In genomic region chr9:69174645-69175487, GRCh38 we compare ENCODE assay signal across 8 cellular contexts. TPM values are rescaled to one million over a fixed set of nuclear protein-coding genes. Genes with fewer than 3 reads are reported as not detected.
A peak's percentile ranks its signal among the peaks of the same experiment; 100 is the strongest.
DNase-seq lines count a peak whose midpoint lies in the region; ATAC-seq and TF ChIP-seq lines count a peak whose summit lies in the region.

No MANE protein-coding gene starts in this region.

- CTCF ChIA-PET in HCT116 (lab: Charles Lee), result interaction anchor here (1.7 kb wide), 1 partner anchor 17 kb away, joined by 4 read pairs; no protein-coding TSS in a partner anchor

- intact Hi-C loops in activated CD4-positive, alpha-beta T cell treated with anti-CD3 and anti-CD28 coated beads, Interleukin-2, amount 10 ng/mL, durations not matched to agents 24 days and 14 days (cut with micrococcal nuclease), result loop anchor here (2.0 to 10.0 kb wide), 5 partner anchors 53 to 1240 kb away; partner anchors contain the start of genes FXN and KLF9
- intact Hi-C loops in HCT116 (cut with micrococcal nuclease) (no loop called here), aorta (cut with DNase I) (loop anchor here (5.0 kb wide), 1 partner anchor 43 kb away; no protein-coding TSS in a partner anchor)

- no TSS peak for BruUV-seq in HCT116 (replicated peaks; lab: Mats Ljungman, UMichigan)

- H4K20me1 ChIP-seq in HCT116 (ENCODE audit: insufficient read depth), result no peaks in the 10 kb centered on the region
- H4K20me1 ChIP-seq in MM.1S (ENCODE audit: insufficient read depth, low read length), result no peaks in the 10 kb centered on the region

- no peak overlapping the region for H3K4me3 ChIP-seq in HCT116 (replicated peaks in 1 of 2; ENCODE audit: low read depth in 1 of 2, low read length in 2 of 2)
- peak overlapping the region; percentile 96 for H3K4me3 ChIP-seq in MM.1S (ENCODE audit: low read length)
- H3K4me3 ChIP-seq in fibroblast of the aortic adventitia (ENCODE audit: low read depth, low read length), result peak overlapping the region; percentile 89
- peak overlapping the region; percentile 31 to 40 for H3K4me3 ChIP-seq in aorta (ENCODE audit: low read length in 2 of 2)

- no peak overlapping the region for H3K27ac ChIP-seq in HCT116 (ENCODE audit: low read depth, low read length)
- H3K27ac ChIP-seq in MM.1S (ENCODE audit: low read length), result peak overlapping the region; percentile 58; the same call in 1 of the 2 replicates
- peak overlapping the region; percentile 38 to 79 for H3K27ac ChIP-seq in aorta (ENCODE audit: low read depth in 1 of 2, low read length in 2 of 2)

- TF ChIP-seq RAD21 in HCT116 (IDR thresholded peaks at IDR 0.05; ENCODE audit: low read depth), result no peak

- no peaks in the 10 kb centered on the region for H3K36me3 Mint-ChIP-seq in activated CD4-positive, alpha-beta T cell treated with anti-CD3 and anti-CD28 coated beads, Interleukin-2, amount 10 ng/mL, durations not matched to agents 24 days and 14 days (ENCODE audit: low read depth)
- H3K36me3 Mint-ChIP-seq in neural crest cell (ENCODE audit: low read depth), result no peaks in the 10 kb centered on the region

- 7 to 8% methylated on average over 19 of the region's 19 CpGs for WGBS in aorta, 2 donors

- RAD21 ChIA-PET in HCT116 (lab: Charles Lee; ENCODE audit: low non-redundant PET in 1 of 2, low total read pairs in 2 of 2, uncharacterized antibody in 2 of 2, unreplicated experiment in 2 of 2), result no interaction called here

- H3K4me2 ChIP-seq in HCT116 (ENCODE audit: low read length) (peak overlapping the region; percentile 23; the same call in 1 of the 2 replicates), MM.1S (ENCODE audit: low read depth, low read length) (peak overlapping the region; percentile 68)

- H3K4me1 Mint-ChIP-seq in activated CD4-positive, alpha-beta T cell treated with anti-CD3 and anti-CD28 coated beads, Interleukin-2, amount 10 ng/mL, durations not matched to agents 24 days and 14 days, result peaks cover 61% of the 10 kb centered on the region
- peaks cover 20% of the 10 kb centered on the region for H3K4me1 Mint-ChIP-seq in neural crest cell

- TF ChIP-seq POLR2A in HCT116 (IDR thresholded peaks at IDR 0.05; ENCODE audit: borderline replicate concordance, extremely low read depth, insufficient read depth, insufficient read length), result no peak

- H3K27me3 Mint-ChIP-seq in activated CD4-positive, alpha-beta T cell treated with anti-CD3 and anti-CD28 coated beads, Interleukin-2, amount 10 ng/mL, durations not matched to agents 24 days and 14 days, result peaks cover 24% of the 10 kb centered on the region
- H3K27me3 Mint-ChIP-seq in neural crest cell (ENCODE audit: low read depth), result peaks cover 58% of the 10 kb centered on the region

- no peak overlapping the region for H3K9ac ChIP-seq in HCT116 (ENCODE audit: low read length)
- H3K9ac ChIP-seq in MM.1S (ENCODE audit: low read length), result peak overlapping the region; percentile 86

- POLR2A ChIA-PET in HCT116 (lab: Charles Lee), result no interaction called here

- peak; percentile 80 for DNase-seq in activated CD4-positive, alpha-beta T cell treated with anti-CD3 and anti-CD28 coated beads, Interleukin-2, amount 10 ng/mL, durations not matched to agents 24 days and 14 days
- no peak for DNase-seq in activated CD4-positive, alpha-beta T cell treated with anti-CD3 and anti-CD28 coated beads for 1 hour
- DNase-seq in HCT116 (ENCODE audit: low read depth, low spot score) (no peak), MM.1S (peak; percentile 65), fibroblast of the aortic adventitia (ENCODE audit: low read depth) (peak; percentile 96), neural crest cell (ENCODE audit: low read depth, low spot score) (no peak), aorta (peak; percentile 76 to 84)
- DNase-seq in activated CD8-positive, alpha-beta memory T cell treated with anti-CD3 and anti-CD28 coated beads, Interleukin-2, amount 50 U/mL, for 24 hours (ENCODE audit: extremely low read depth), result peak; percentile 18

- H3K9me2 ChIP-seq in HCT116 (ENCODE audit: insufficient read depth), result no peaks in the 10 kb centered on the region
- H3K9me2 ChIP-seq in MM.1S (replicated peaks; ENCODE audit: insufficient read depth, low read length), result no peaks in the 10 kb centered on the region

- H3K36me3 ChIP-seq in HCT116 (ENCODE audit: control insufficient read depth in 1 of 2, insufficient read depth in 2 of 2, low read length in 2 of 2) (no peaks in the 10 kb centered on the region), MM.1S (replicated peaks; ENCODE audit: insufficient read depth, low read length) (no peaks in the 10 kb centered on the region), aorta (ENCODE audit: control insufficient read depth in 1 of 2, insufficient read depth in 2 of 2, low read length in 1 of 2) (no peaks in the 10 kb centered on the region)

- H3K27me3 ChIP-seq in HCT116 (ENCODE audit: insufficient read depth, low read length) (no peaks in the 10 kb centered on the region), MM.1S (replicated peaks; ENCODE audit: insufficient read depth, low read length) (no peaks in the 10 kb centered on the region), aorta (ENCODE audit: control insufficient read depth in 1 of 2, insufficient read depth in 2 of 2, low read length in 1 of 2) (no peaks in the 10 kb centered on the region)

- H3K9me3 ChIP-seq in HCT116 (ENCODE audit: control insufficient read depth in 1 of 2, insufficient read depth in 1 of 2, low read depth in 1 of 2, low read length in 2 of 2) (no peaks in the 10 kb centered on the region), MM.1S (replicated peaks; ENCODE audit: insufficient read depth, low read length) (no peaks in the 10 kb centered on the region), aorta (ENCODE audit: control insufficient read depth, low read length) (no peaks in the 10 kb centered on the region)

- peaks cover 14% of the 10 kb centered on the region for H3F3A ChIP-seq in MM.1S (ENCODE audit: insufficient read depth, low read length)

- no peak overlapping the region for H2AFZ ChIP-seq in HCT116 (ENCODE audit: low read depth, low read length, poor library complexity, severe bottlenecking)
- H2AFZ ChIP-seq in MM.1S (ENCODE audit: low read length), result peak overlapping the region; percentile 87

- no peaks in the 10 kb centered on the region for H3K9me3 Mint-ChIP-seq in activated CD4-positive, alpha-beta T cell treated with anti-CD3 and anti-CD28 coated beads, Interleukin-2, amount 10 ng/mL, durations not matched to agents 24 days and 14 days
- H3K9me3 Mint-ChIP-seq in neural crest cell, result no peaks in the 10 kb centered on the region

- H3K4me1 ChIP-seq in HCT116 (ENCODE audit: control insufficient read depth in 1 of 2, insufficient read depth in 2 of 2, low read length in 2 of 2) (peaks cover 31 to 44% of the 10 kb centered on the region in 2 experiments), MM.1S (ENCODE audit: low read length) (peaks cover 16% of the 10 kb centered on the region), aorta (ENCODE audit: control insufficient read depth in 1 of 2, insufficient read depth in 2 of 2, low read length in 2 of 2) (peaks cover 0 to 8% of the 10 kb centered on the region in 2 donors)

- peak overlapping the region; percentile 84 for H3K4me3 Mint-ChIP-seq in activated CD4-positive, alpha-beta T cell treated with anti-CD3 and anti-CD28 coated beads, Interleukin-2, amount 10 ng/mL, durations not matched to agents 24 days and 14 days
- H3K4me3 Mint-ChIP-seq in neural crest cell, result peak overlapping the region; percentile 88

- H3K79me2 ChIP-seq in HCT116 (ENCODE audit: insufficient read depth, low read length) (no peaks in the 10 kb centered on the region; the same call in 1 of the 2 replicates), MM.1S (ENCODE audit: low read length) (peaks cover 55% of the 10 kb centered on the region)

- peak overlapping the region; percentile 78 for H3K27ac Mint-ChIP-seq in activated CD4-positive, alpha-beta T cell treated with anti-CD3 and anti-CD28 coated beads, Interleukin-2, amount 10 ng/mL, durations not matched to agents 24 days and 14 days
- no peak overlapping the region for H3K27ac Mint-ChIP-seq in neural crest cell (ENCODE audit: unreplicated experiment)

- TF ChIP-seq CTCF in HCT116 (IDR thresholded peaks at IDR 0.05 in 2 of 3, conservative IDR thresholded peaks at IDR 0.05 in 1 of 3; ENCODE audit: borderline replicate concordance in 1 of 3, insufficient read depth in 1 of 3, low read depth in 2 of 3, low read length in 2 of 3), result no peak
- no peak for TF ChIP-seq CTCF in MM.1S (IDR thresholded peaks at IDR 0.05; ENCODE audit: low read length)
- no peak for TF ChIP-seq CTCF in fibroblast of the aortic adventitia (IDR thresholded peaks at IDR 0.05; ENCODE audit: insufficient read depth, low read length)
- no peak for TF ChIP-seq CTCF in neural crest cell (conservative IDR thresholded peaks at IDR 0.05)

- ATAC-seq in HCT116 (no peak), aorta (ENCODE audit: low FRiP score) (peak; percentile 81)

TF ChIP-seq in HCT116, 20 proteins besides CTCF, POLR2A, EP300 and RAD21:
- TF ChIP-seq EGR1 (IDR thresholded peaks at IDR 0.05; ENCODE audit: low read depth) (no peak), TCF7L2 (IDR thresholded peaks at IDR 0.05; ENCODE audit: borderline replicate concordance, extremely low read depth, insufficient read depth, insufficient read length) (no peak), ZNF274 (IDR thresholded peaks at IDR 0.05; ENCODE audit: low read depth, low read length) (no peak), EZH2 (IDR thresholded peaks at IDR 0.05) (no peak), EZH2phosphoT487 (IDR thresholded peaks at IDR 0.05; ENCODE audit: borderline replicate concordance) (no peak)

RNA-seq across cellular contexts. Expression of gene TJP2, which starts 0.8 kb away (rescaled TPM):
- 18.0 and 19.4 TPM in 2 replicates for total RNA-seq in activated CD4-positive, alpha-beta T cell treated with anti-CD3 and anti-CD28 coated beads, Interleukin-2, amount 10 ng/mL, durations not matched to agents 24 days and 14 days
- 39.7 TPM for total RNA-seq in HCT116 (2021; ENCODE audit: unreplicated experiment)
- 23.4 and 25.8 TPM in 2 replicates for polyA plus RNA-seq in HCT116 (2012)
- total RNA-seq in fibroblast of the aortic adventitia (ENCODE audit: low replicate concordance), result 61.7 and 105 TPM in 2 replicates
- total RNA-seq in neural crest cell, result 24.0 and 27.8 TPM in 2 replicates
- 100 to 1,000 TPM; 115 to 121 TPM for total RNA-seq in aorta
- polyA plus RNA-seq in aorta, result 100 to 1,000 TPM in 1 of 2 donors, 10 to 100 TPM in 1; 32.4 to 105 TPM

Comparison
In these comparisons a context has a peak if more than half of its experiments do, and no peak if none do; other contexts are left out.
1. DNase-seq: peak in activated CD4-positive, alpha-beta T cell treated with anti-CD3 and anti-CD28 coated beads, Interleukin-2, amount 10 ng/mL, durations not matched to agents 24 days and 14 days (single experiment), MM.1S (single experiment), activated CD8-positive, alpha-beta memory T cell treated with anti-CD3 and anti-CD28 coated beads, Interleukin-2, amount 50 U/mL, for 24 hours (single experiment), fibroblast of the aortic adventitia (single experiment) and aorta (2 of 2); none in activated CD4-positive, alpha-beta T cell treated with anti-CD3 and anti-CD28 coated beads for 1 hour (single experiment), HCT116 (single experiment) and neural crest cell (single experiment).
2. H3K4me3 ChIP-seq: peak in MM.1S (single experiment), fibroblast of the aortic adventitia (single experiment) and aorta (2 of 2); none in HCT116 (0 of 2).